Comparison of ENCODE assay signal across 1 cellular context in genomic region chr17:73958453-73958852, GRCh38.
TF ChIP-seq lines count a peak whose summit lies in the region.

No MANE protein-coding gene starts in this region.

TF ChIP-seq in SK-N-SH, 30 proteins besides CTCF, POLR2A, EP300 and RAD21 (continued from another document):
- TF ChIP-seq USF2 (IDR thresholded peaks at IDR 0.05; ENCODE audit: borderline replicate concordance, low read depth, low read length) (no peak), RFX5 (IDR thresholded peaks at IDR 0.05; ENCODE audit: low read length) (no peak), CHD2 (IDR thresholded peaks at IDR 0.05; ENCODE audit: low read length, partially characterized antibody) (no peak), RXRA (IDR thresholded peaks at IDR 0.05; ENCODE audit: borderline replicate concordance, low read depth) (no peak), NRF1 (IDR thresholded peaks at IDR 0.05; ENCODE audit: low read depth, low read length) (no peak), NFIC (IDR thresholded peaks at IDR 0.05; ENCODE audit: borderline replicate concordance) (no peak), EZH2phosphoT487 (IDR thresholded peaks at IDR 0.05; ENCODE audit: borderline replicate concordance, low read depth) (no peak), REST (IDR thresholded peaks at IDR 0.05; ENCODE audit: low read depth, low read length) (no peak), JUND (IDR thresholded peaks at IDR 0.05) (no peak), MEF2A (IDR thresholded peaks at IDR 0.05; ENCODE audit: borderline replicate concordance, low read depth) (no peak), ELF1 (IDR thresholded peaks at IDR 0.05) (no peak), FOXJ3 (CRISPR knock-in tag; IDR thresholded peaks at IDR 0.05) (no peak), GATA2 (CRISPR knock-in tag; IDR thresholded peaks at IDR 0.05) (no peak), FOSL2 (IDR thresholded peaks at IDR 0.05; ENCODE audit: borderline replicate concordance, low read depth) (no peak), USF1 (IDR thresholded peaks at IDR 0.05; ENCODE audit: borderline replicate concordance, low read depth) (no peak)
